16 cellular contexts compared by ENCODE assay signal in the genomic region with DNA sequence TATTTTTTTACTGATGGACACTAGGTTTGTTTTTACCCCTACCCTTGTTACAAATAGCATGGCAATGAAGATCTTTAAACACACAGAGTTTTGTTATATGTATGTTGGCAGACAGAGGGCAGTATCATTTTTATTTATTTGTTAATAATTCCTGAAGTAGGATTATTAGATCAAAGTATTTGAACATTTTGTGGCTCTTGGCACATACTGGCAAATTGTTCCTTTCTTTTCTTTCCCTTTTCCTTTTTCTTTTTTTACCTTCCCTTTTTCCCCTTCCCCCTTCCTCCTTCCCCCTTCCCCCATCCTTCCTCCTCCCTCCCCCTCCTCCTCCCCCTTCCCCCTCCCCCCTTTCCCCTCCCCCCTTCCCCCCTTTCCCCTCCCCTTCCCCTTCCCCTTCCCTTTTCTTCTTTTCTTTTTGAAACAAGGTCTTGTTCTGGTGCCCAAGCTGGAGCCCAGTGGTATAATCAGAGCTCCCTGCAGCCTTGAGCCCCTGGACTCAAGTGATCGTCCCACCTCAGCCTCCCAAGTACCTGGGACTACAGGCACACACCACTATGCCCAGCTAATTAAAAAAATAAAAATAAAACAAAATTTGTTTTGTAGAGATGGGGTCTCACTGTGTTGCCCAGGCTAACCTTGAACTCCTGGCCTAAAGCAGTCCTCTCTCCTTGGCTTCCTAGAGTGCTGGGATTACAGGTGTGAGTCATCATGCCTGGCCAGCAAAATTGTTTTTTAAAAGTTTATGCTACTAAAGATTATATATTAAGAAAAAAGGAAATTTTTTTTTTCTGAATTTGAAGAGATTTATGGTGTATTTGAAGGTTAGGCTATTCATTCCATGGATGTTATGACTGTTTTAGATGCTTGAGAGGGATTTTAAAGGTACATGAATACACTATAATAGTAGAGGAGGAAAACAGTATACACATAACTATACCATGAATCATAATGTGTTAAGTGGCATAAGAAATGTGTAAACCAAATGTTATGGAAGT. TPM values are rescaled to one million over a fixed set of nuclear protein-coding genes. Genes with fewer than 3 reads are reported as not detected.
DNase-seq lines count a peak whose midpoint lies in the region; ATAC-seq and TF ChIP-seq lines count a peak whose summit lies in the region.
"Had no signal": no experiment of that assay in that cellular context is flagged by ENCODE, and none has a peak within 500 bp of the region (broad histone marks: within the 10 kb centered on the region; RNA-seq: fewer than 3 reads in every experiment).

No MANE protein-coding gene starts in this region.

- no peak for DNase-seq in activated T-cell treated with anti-CD3 and anti-CD28 coated beads, Interleukin-2, amount 50 U/mL, for 72 hours
- DNase-seq in activated T-cell treated with anti-CD3 and anti-CD28 coated beads, Interleukin-2, amount 50 U/mL, for 48 hours, result no peak
- DNase-seq in PC-3 (peak; percentile 48), endothelial cell (ENCODE audit: low spot score) (no peak), NCI-H1105 treated with DMSO at 0.1 percent for 48 hours (lab: John Stamatoyannopoulos, UW) (no peak)
- DNase-seq: activated effector memory CD4-positive, alpha-beta T cell treated with anti-CD3 and anti-CD28 coated beads, Interleukin-2, amount 50 U/mL, for 16 hours; effector CD8-positive, alpha-beta T cell; islet precursor cell; NCI-H2081 treated with DMSO at 0.1 percent for 48 hours; Peyer's patch; stimulated activated CD4-positive, alpha-beta T cell treated with anti-CD3 and anti-CD28 coated beads, Interleukin-1b, Interleukin-23, amount 100 ng/mL, for 48 hours; WERI-Rb-1 had no signal

- no peak overlapping the region for H2AFZ ChIP-seq in PC-3 (ENCODE audit: low read length)

- H3K27ac Mint-ChIP-seq in activated T-cell treated with anti-CD3 and anti-CD28 coated beads, Interleukin-2, amount 50 U/mL, for 72 hours, result peak overlapping the region; percentile 20
- H3K27ac Mint-ChIP-seq in endothelial cell (ENCODE audit: unreplicated experiment), result no peak overlapping the region
- H3K27ac Mint-ChIP-seq in stimulated activated memory B cell treated with anti-CD40 and anti-IgM and Interleukin-4, amounts not matched to agents 10 μg/mL and 1 μg/mL and 100 μg/mL, for 72 hours, result peak overlapping the region; percentile 51

- H3K27me3 Mint-ChIP-seq in activated T-cell treated with anti-CD3 and anti-CD28 coated beads, Interleukin-2, amount 50 U/mL, for 72 hours (ENCODE audit: low read depth), result no peaks in the 10 kb centered on the region
- peaks cover 2% of the 10 kb centered on the region for H3K27me3 Mint-ChIP-seq in endothelial cell (ENCODE audit: unreplicated experiment)
- H3K27me3 Mint-ChIP-seq in stimulated activated memory B cell treated with anti-CD40 and anti-IgM and Interleukin-4, amounts not matched to agents 10 μg/mL and 1 μg/mL and 100 μg/mL, for 72 hours, result no peaks in the 10 kb centered on the region

- H3K27me3 ChIP-seq in PC-3 (ENCODE audit: low read length), result no peaks in the 10 kb centered on the region
- H3K27me3 ChIP-seq: BLaER1, Peyer's patch had no signal

- POLR2A ChIA-PET in PC-3 (lab: Charles Lee; ENCODE audit: unreplicated experiment), result interaction anchor here (0.7 kb wide), 1 partner anchor 37 kb away, joined by 6 read pairs; no protein-coding TSS in a partner anchor

- H3K9me3 ChIP-seq in PC-3 (ENCODE audit: low read length), result no peaks in the 10 kb centered on the region
- H3K9me3 ChIP-seq: Peyer's patch had no signal

- H3K4me2 ChIP-seq in PC-3 (ENCODE audit: low read length), result no peak overlapping the region
- H3K4me2 ChIP-seq: BLaER1 had no signal

- H4K20me1 ChIP-seq in PC-3 (ENCODE audit: low read length), result 0 out of 2 replicates have a peak, but pooled peaks cover 6% of the 10 kb centered on the region

- peaks cover 7 to 10% of the 10 kb centered on the region in 2 donors for H3K36me3 Mint-ChIP-seq in activated T-cell treated with anti-CD3 and anti-CD28 coated beads, Interleukin-2, amount 50 U/mL, for 72 hours (ENCODE audit: insufficient read depth in 2 of 2)
- H3K36me3 Mint-ChIP-seq in endothelial cell (ENCODE audit: low read depth, unreplicated experiment), result peaks cover 9% of the 10 kb centered on the region
- peaks cover 50% of the 10 kb centered on the region for H3K36me3 Mint-ChIP-seq in stimulated activated memory B cell treated with anti-CD40 and anti-IgM and Interleukin-4, amounts not matched to agents 10 μg/mL and 1 μg/mL and 100 μg/mL, for 72 hours

- no TSS peak for BruUV-seq in PC-3 (replicated peaks; lab: Mats Ljungman, UMichigan)

- no peak overlapping the region for H3K9ac ChIP-seq in PC-3 (ENCODE audit: low read length)
- H3K9ac ChIP-seq: BLaER1 had no signal

- intact Hi-C loops in PC-3 (cut with micrococcal nuclease), result loop anchor here (2.0 to 5.0 kb wide), 2 partner anchors 39 to 42 kb away; partner anchors contain the start of gene SEPTIN7

- ATAC-seq in activated T-cell treated with anti-CD3 and anti-CD28 coated beads, Interleukin-2, amount 50 U/mL, for 72 hours (replicated peaks in 1 of 2), result peak; percentile 65 to 80
- ATAC-seq in PC-3 (peak; percentile 97), GM21447 (IDR thresholded peaks at IDR 0.05; ENCODE audit: unreplicated experiment) (no peak), HG03135 (IDR thresholded peaks at IDR 0.05; ENCODE audit: unreplicated experiment) (no peak)
- ATAC-seq in stimulated activated memory B cell treated with anti-CD40 and anti-IgM and Interleukin-4, amounts not matched to agents 10 μg/mL and 1 μg/mL and 100 μg/mL, for 72 hours, result no peak

- H3K4me3 Mint-ChIP-seq in activated T-cell treated with anti-CD3 and anti-CD28 coated beads, Interleukin-2, amount 50 U/mL, for 72 hours, result no peak overlapping the region
- no peak overlapping the region for H3K4me3 Mint-ChIP-seq in endothelial cell (ENCODE audit: unreplicated experiment)
- H3K4me3 Mint-ChIP-seq in stimulated activated memory B cell treated with anti-CD40 and anti-IgM and Interleukin-4, amounts not matched to agents 10 μg/mL and 1 μg/mL and 100 μg/mL, for 72 hours, result no peak overlapping the region

- peaks cover 38% of the 10 kb centered on the region for H3K4me1 Mint-ChIP-seq in activated T-cell treated with anti-CD3 and anti-CD28 coated beads, Interleukin-2, amount 50 U/mL, for 72 hours (ENCODE audit: low read depth)
- H3K4me1 Mint-ChIP-seq in endothelial cell (ENCODE audit: unreplicated experiment), result no peaks in the 10 kb centered on the region
- peaks cover 34% of the 10 kb centered on the region for H3K4me1 Mint-ChIP-seq in stimulated activated memory B cell treated with anti-CD40 and anti-IgM and Interleukin-4, amounts not matched to agents 10 μg/mL and 1 μg/mL and 100 μg/mL, for 72 hours

- no peaks in the 10 kb centered on the region for H3K9me3 Mint-ChIP-seq in activated T-cell treated with anti-CD3 and anti-CD28 coated beads, Interleukin-2, amount 50 U/mL, for 72 hours
- no peaks in the 10 kb centered on the region for H3K9me3 Mint-ChIP-seq in endothelial cell (ENCODE audit: unreplicated experiment)
- no peaks in the 10 kb centered on the region for H3K9me3 Mint-ChIP-seq in stimulated activated memory B cell treated with anti-CD40 and anti-IgM and Interleukin-4, amounts not matched to agents 10 μg/mL and 1 μg/mL and 100 μg/mL, for 72 hours

- CTCF ChIA-PET in PC-3 (lab: Charles Lee), result no interaction called here

- H3K4me1 ChIP-seq in PC-3 (ENCODE audit: insufficient read depth, low read length), result no peaks in the 10 kb centered on the region; the same call in 1 of the 2 replicates
- H3K4me1 ChIP-seq: BLaER1, Peyer's patch had no signal

- TF ChIP-seq CTCF in PC-3 (conservative IDR thresholded peaks at IDR 0.05; ENCODE audit: low read depth, low read length) (peak; percentile 21; the same call in 1 of the 2 replicates), endothelial cell (IDR thresholded peaks at IDR 0.05; ENCODE audit: unreplicated experiment) (peak; percentile 24)

- H3K36me3 ChIP-seq in PC-3 (ENCODE audit: low read depth, low read length), result peaks cover 1% of the 10 kb centered on the region; the same call in 1 of the 2 replicates

- no peaks in the 10 kb centered on the region for H3F3A ChIP-seq in PC-3 (ENCODE audit: low read length, unreplicated experiment)

- peaks cover 58% of the 10 kb centered on the region for H3K79me2 ChIP-seq in PC-3 (ENCODE audit: low read length)

- no peaks in the 10 kb centered on the region for H3K9me2 ChIP-seq in PC-3 (replicated peaks; ENCODE audit: low read length)

- no peak overlapping the region for H3K27ac ChIP-seq in PC-3 (ENCODE audit: low read length)
- H3K27ac ChIP-seq: BLaER1, Peyer's patch, WERI-Rb-1 had no signal

- H3K4me3 ChIP-seq in PC-3 (ENCODE audit: low read length), result no peak overlapping the region
- H3K4me3 ChIP-seq: BLaER1, Peyer's patch had no signal

RNA-seq across cellular contexts. Expression of gene SEPTIN7, which starts 39.3 kb away (rescaled TPM):
- total RNA-seq in activated T-cell treated with anti-CD3 and anti-CD28 coated beads, Interleukin-2, amount 50 U/mL, for 72 hours, result 100 to 1,000 TPM; 199 to 206 TPM
- total RNA-seq in PC-3 (2014; rRNA removed) (121 and 147 TPM in 2 replicates), endothelial cell (ENCODE audit: unreplicated experiment) (361 TPM)

Comparison
In these comparisons a context has a peak if more than half of its experiments do, and no peak if none do; other contexts are left out.
1. ATAC-seq: peak in activated T-cell treated with anti-CD3 and anti-CD28 coated beads, Interleukin-2, amount 50 U/mL, for 72 hours (2 of 2) and PC-3 (single experiment); none in stimulated activated memory B cell treated with anti-CD40 and anti-IgM and Interleukin-4, amounts not matched to agents 10 μg/mL and 1 μg/mL and 100 μg/mL, for 72 hours (single experiment), GM21447 (single experiment) and HG03135 (single experiment).